Comparison of ENCODE assay signal across 16 cellular contexts in genomic region chr10:69281507-69282413, GRCh38. TPM values are rescaled to one million over a fixed set of nuclear protein-coding genes. Genes with fewer than 3 reads are reported as not detected.
DNase-seq lines count a peak whose midpoint lies in the region; ATAC-seq lines count a peak whose summit lies in the region.
"Had no signal": no experiment of that assay in that cellular context is flagged by ENCODE, and none has a peak within 500 bp of the region (broad histone marks: within the 10 kb centered on the region; RNA-seq: fewer than 3 reads in every experiment).

No MANE protein-coding gene starts in this region.

- no peaks in the 10 kb centered on the region for H3K27me3 Mint-ChIP-seq in memory B cell
- H3K27me3 Mint-ChIP-seq in naive thymus-derived CD8-positive, alpha-beta T cell = no peaks in the 10 kb centered on the region

- POLR2A ChIA-PET in naive thymus-derived CD8-positive, alpha-beta T cell (lab: Charles Lee) = no interaction called here

- peak overlapping the region; percentile 31 for H3K27ac Mint-ChIP-seq in memory B cell
- peak overlapping the region in 1 of 10 donors; percentile 6 for H3K27ac Mint-ChIP-seq in naive thymus-derived CD8-positive, alpha-beta T cell
- H3K27ac Mint-ChIP-seq: CD8-positive, alpha-beta T cell; HFFc6 had no signal

- H3K36me3 Mint-ChIP-seq in memory B cell = no peaks in the 10 kb centered on the region
- H3K36me3 Mint-ChIP-seq in naive thymus-derived CD8-positive, alpha-beta T cell = no peaks in the 10 kb centered on the region
- H3K36me3 Mint-ChIP-seq: CD8-positive, alpha-beta T cell had no signal

- H3K4me3 Mint-ChIP-seq in memory B cell = no peak overlapping the region
- H3K4me3 Mint-ChIP-seq in naive thymus-derived CD8-positive, alpha-beta T cell = no peak overlapping the region
- H3K4me3 Mint-ChIP-seq: CD14-positive monocyte; CD8-positive, alpha-beta T cell; HFFc6 had no signal

- H3K4me1 Mint-ChIP-seq in memory B cell = peaks cover 19% of the 10 kb centered on the region
- peaks cover 0 to 9% (median 0%) of the 10 kb centered on the region in 4 donors for H3K4me1 Mint-ChIP-seq in naive thymus-derived CD8-positive, alpha-beta T cell

- ATAC-seq in left cardiac atrium = peak; percentile 47 to 61
- ATAC-seq in memory B cell (ENCODE audit: low read depth) = no peak
- ATAC-seq in naive thymus-derived CD8-positive, alpha-beta T cell = no peak
- ATAC-seq: CD8-positive, alpha-beta T cell; HepG2 had no signal

- DNase-seq in NCI-H82 (lab: John Stamatoyannopoulos, UW) (peak; percentile 10), NCI-H82 treated with DMSO at 0.1 percent for 48 hours (lab: John Stamatoyannopoulos, UW; ENCODE audit: unreplicated experiment) (no peak), left cardiac atrium (no peak), memory B cell (ENCODE audit: low spot score in 2 of 2) (no peak), NCI-H345 treated with DMSO at 0.1 percent for 48 hours (lab: John Stamatoyannopoulos, UW; ENCODE audit: unreplicated experiment) (no peak), MV-4-11 (lab: John Stamatoyannopoulos, UW) (no peak)
- no peak for DNase-seq in naive thymus-derived CD8-positive, alpha-beta T cell
- DNase-seq: CD8-positive, alpha-beta T cell; COR-L47; DMS153; DMS79 treated with DMSO at 0.1 percent for 48 hours; EL; HCEC 1CT; HFFc6 had no signal

- intact Hi-C loops in left cardiac atrium (cut with DNase I) = no loop called here

- no peaks in the 10 kb centered on the region for H3K9me3 Mint-ChIP-seq in memory B cell
- H3K9me3 Mint-ChIP-seq in naive thymus-derived CD8-positive, alpha-beta T cell = no peaks in the 10 kb centered on the region
- H3K9me3 Mint-ChIP-seq: CD8-positive, alpha-beta T cell had no signal

RNA-seq across cellular contexts. Expression of gene HK1, which starts 3.5 kb away (rescaled TPM):
- 100 to 1,000 TPM; 188 to 274 TPM for total RNA-seq in left cardiac atrium
- total RNA-seq in naive thymus-derived CD8-positive, alpha-beta T cell = 10 to 100 TPM; 63.5 to 67.1 TPM
- polyA plus RNA-seq in naive thymus-derived CD8-positive, alpha-beta T cell = 100 to 1,000 TPM in 1 of 3 donors, 10 to 100 TPM in 2; 89.9 to 129 (median 97.1) TPM

Comparison
In these comparisons a context has a peak if more than half of its experiments do, and no peak if none do; other contexts are left out.
1. ATAC-seq: peak in left cardiac atrium (2 of 2); none in memory B cell (single experiment) and naive thymus-derived CD8-positive, alpha-beta T cell (0 of 2).